Comparison of ENCODE assay signal across 8 cellular contexts in genomic region chr1:204410764-204411450, GRCh38. TPM values are rescaled to one million over a fixed set of nuclear protein-coding genes. Genes with fewer than 3 reads are reported as not detected.
DNase-seq lines count a peak whose midpoint lies in the region; ATAC-seq and TF ChIP-seq lines count a peak whose summit lies in the region.

No MANE protein-coding gene starts in this region.

- H3K36me3 ChIP-seq in tibial nerve = no peaks in the 10 kb centered on the region

- peak overlapping the region; percentile 98 to 100 (median 99) for H3K27ac Mint-ChIP-seq in IgD-negative memory B cell

- DNase-seq in NCI-H2227 (lab: John Stamatoyannopoulos, UW; ENCODE audit: unreplicated experiment) (peak; percentile 60), NCI-H2227 treated with DMSO at 0.1 percent for 48 hours (lab: John Stamatoyannopoulos, UW) (no peak), epithelial cell of esophagus (ENCODE audit: low read depth) (peak; percentile 53), mucosa of gallbladder (ENCODE audit: low spot score) (peak; percentile 35), tibial nerve (ENCODE audit: low spot score in 2 of 2) (peak; percentile 26 to 35)
- peak; percentile 7 for DNase-seq in activated CD4-positive, alpha-beta T cell treated with anti-CD3 and anti-CD28 coated beads, Interleukin-2, amount 50 U/mL, for 1 hour

- WGBS in tibial nerve, 2 donors = 0 to 1% methylated on average over 30 to 38 of the region's 38 CpGs

- H3K9me3 Mint-ChIP-seq in IgD-negative memory B cell = no peaks in the 10 kb centered on the region

- no peaks in the 10 kb centered on the region for H3K9me3 ChIP-seq in tibial nerve

- H3K27me3 ChIP-seq in tibial nerve = no peaks in the 10 kb centered on the region

- peaks cover 17 to 35% (median 21%) of the 10 kb centered on the region in 3 donors for H3K4me1 Mint-ChIP-seq in IgD-negative memory B cell

- no peaks in the 10 kb centered on the region for H3K27me3 Mint-ChIP-seq in IgD-negative memory B cell

- H3K4me3 ChIP-seq in epithelial cell of esophagus (ENCODE audit: low read length) (peak overlapping the region; percentile 99), tibial nerve (peak overlapping the region; percentile 74 to 85 (median 80))

- TF ChIP-seq POLR2A in tibial nerve (IDR thresholded peaks at IDR 0.05) = no peak

- peak overlapping the region; percentile 98 to 100 (median 99) for H3K4me3 Mint-ChIP-seq in IgD-negative memory B cell

- peaks cover 6% of the 10 kb centered on the region for H3K36me3 Mint-ChIP-seq in IgD-negative memory B cell

- H3K27ac ChIP-seq in tibial nerve = peak overlapping the region; percentile 96 to 99 (median 98)

- no peak for TF ChIP-seq EP300 in tibial nerve (IDR thresholded peaks at IDR 0.05)

- peak; percentile 30 for ATAC-seq in GM21576 (IDR thresholded peaks at IDR 0.05; ENCODE audit: unreplicated experiment)

- H3K4me1 ChIP-seq in tibial nerve = peaks cover 0 to 30% (median 22%) of the 10 kb centered on the region in 4 donors

- TF ChIP-seq CTCF in epithelial cell of esophagus (IDR thresholded peaks at IDR 0.05; ENCODE audit: insufficient read depth, low read depth, low read length, missing control alignments) (no peak), tibial nerve (IDR thresholded peaks at IDR 0.05) (no peak)

RNA-seq across cellular contexts. Expression of gene PPP1R15B, which starts 0.7 kb away (rescaled TPM):
- polyA plus RNA-seq in IgD-negative memory B cell = 24.4 TPM
- total RNA-seq in mucosa of gallbladder = 38.8 TPM
- total RNA-seq in tibial nerve = 10 to 100 TPM; 42.9 to 59.9 (median 49.2) TPM

RNA-seq across cellular contexts. Expression of gene PLEKHA6, which starts 51.2 kb away (rescaled TPM):
- 0.11 TPM for polyA plus RNA-seq in IgD-negative memory B cell
- total RNA-seq in mucosa of gallbladder (115 TPM), tibial nerve (10 to 100 TPM in 3 of 4 donors, 1 to 10 TPM in 1; 6.6 to 13.9 (median 12.1) TPM)
